Comparison of ENCODE assay signal across 30 cellular contexts in the genomic region with DNA sequence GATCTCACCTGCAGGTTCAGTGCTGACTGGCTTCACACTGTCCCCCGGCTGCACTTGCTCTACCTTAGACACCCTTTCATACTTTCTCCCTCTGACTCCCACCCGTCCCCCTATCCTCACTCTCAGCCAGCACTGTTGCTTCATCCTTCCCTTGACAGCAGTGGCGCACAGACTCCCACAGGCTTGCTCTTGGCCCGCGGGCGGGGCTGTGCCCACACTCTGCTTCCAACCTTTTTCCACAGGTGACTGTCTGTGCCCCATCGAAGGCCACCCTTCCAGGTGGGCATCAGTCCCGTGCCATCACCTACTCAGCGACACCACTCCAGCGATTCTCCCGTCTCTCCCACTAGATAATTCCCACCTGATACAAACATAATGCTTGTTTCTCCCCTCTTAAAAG. TPM values are rescaled to one million over a fixed set of nuclear protein-coding genes. Genes with fewer than 3 reads are reported as not detected.
DNase-seq lines count a peak whose midpoint lies in the region; ATAC-seq, FAIRE-seq and TF ChIP-seq lines count a peak whose summit lies in the region.
"Had no signal": no experiment of that assay in that cellular context is flagged by ENCODE, and none has a peak within 500 bp of the region (broad histone marks: within the 10 kb centered on the region; RNA-seq: fewer than 3 reads in every experiment).

No MANE protein-coding gene starts in this region.

- no peaks in the 10 kb centered on the region for H3F3A ChIP-seq in neural progenitor cell (ENCODE audit: low read depth)

- no peak overlapping the region for H3K27ac Mint-ChIP-seq in neural progenitor cell
- H3K27ac Mint-ChIP-seq: IgD-negative memory B cell had no signal

- CTCF ChIA-PET in H1 (lab: Charles Lee; ENCODE audit: partially characterized antibody): interaction anchor here (1.5 to 2.5 kb wide), 4 partner anchors 10 to 64 kb away, joined by 4 to 15 read pairs (median 6); no protein-coding TSS in a partner anchor

- H3K27ac ChIP-seq in H1 (ENCODE audit: low read depth, low read length) (no peak overlapping the region), neural progenitor cell (no peak overlapping the region)
- H3K27ac ChIP-seq: A549, lower lobe of right lung, RWPE1, skin epidermis, WERI-Rb-1 had no signal

- no peak overlapping the region for H3K14ac ChIP-seq in H1 (ENCODE audit: insufficient read length)

- H2BK20ac ChIP-seq in H1 (ENCODE audit: low read length): no peak overlapping the region

- peaks cover 0 to 3% (median 0%) of the 10 kb centered on the region in 4 experiments; a peak in 3 of 8 replicates for H3K36me3 ChIP-seq in H1 (ENCODE audit: control insufficient read depth in 2 of 4, insufficient read depth in 4 of 4, low read length in 3 of 4)
- no peaks in the 10 kb centered on the region for H3K36me3 ChIP-seq in neural progenitor cell
- H3K36me3 ChIP-seq: lower lobe of right lung had no signal

- no peak overlapping the region for H3K4ac ChIP-seq in H1 (replicated peaks; ENCODE audit: insufficient read length, low read depth, low read length)

- H3K4me3 ChIP-seq in H1 (ENCODE audit: extremely low read depth in 1 of 4, insufficient read depth in 2 of 4, low read depth in 3 of 4, low read length in 4 of 4) (no peak overlapping the region), neural progenitor cell (no peak overlapping the region)
- H3K4me3 ChIP-seq: A549, mucosa of descending colon had no signal

- H4K20me1 ChIP-seq in H1 (replicated peaks in 1 of 2; ENCODE audit: control insufficient read depth in 1 of 2, insufficient read depth in 2 of 2, low read length in 2 of 2): no peaks in the 10 kb centered on the region
- H4K20me1 ChIP-seq in neural progenitor cell (ENCODE audit: low read depth): no peaks in the 10 kb centered on the region

- 89% methylated on average over 11 of the region's 11 CpGs; no CpG with 5 or more reads in 1 of the 2 experiments for WGBS in H1 (ENCODE audit: extremely low coverage in 1 of 2, insufficient coverage in 1 of 2, insufficient read length in 1 of 2, insufficient replicate concordance in 2 of 2, low coverage in 1 of 2, low lambda C conversion rate in 2 of 2, missing lambda C conversion rate in 1 of 2), 2 experiments

- no peak for TF ChIP-seq RAD21 in H1 (IDR thresholded peaks at IDR 0.05 in 1 of 2, conservative IDR thresholded peaks at IDR 0.05 in 1 of 2; ENCODE audit: low read depth in 2 of 2, low read length in 2 of 2)

- H3K4me2 ChIP-seq in H1 (ENCODE audit: insufficient read depth in 1 of 2, low read depth in 2 of 2, low read length in 2 of 2) (peak overlapping the region in 1 of 2 experiments; percentile 61; a peak in 1 of 4 replicates), neural progenitor cell (no peak overlapping the region)

- peak; percentile 92 for FAIRE-seq in HTR-8/SVneo (lab: Jason Lieb, UNC)
- FAIRE-seq in H1 (lab: Jason Lieb, UNC): no peak
- FAIRE-seq: A549, H54, keratinocyte had no signal

- no peaks in the 10 kb centered on the region for H3K79me1 ChIP-seq in H1 (ENCODE audit: low read depth, low read length)

- no peak for TF ChIP-seq EP300 in H1 (IDR thresholded peaks at IDR 0.05; ENCODE audit: borderline replicate concordance in 1 of 2, low read depth in 2 of 2, low read length in 2 of 2)

- no peak overlapping the region for H3K56ac ChIP-seq in H1 (replicated peaks; ENCODE audit: insufficient read length, low read depth, low read length)

- H2BK5ac ChIP-seq in H1 (ENCODE audit: low read depth, low read length): no peak overlapping the region

- peak overlapping the region; percentile 25 for H3K4me3 Mint-ChIP-seq in activated T-cell treated with anti-CD3 and anti-CD28 coated beads, Interleukin-2, amount 50 U/mL, for 4 hours
- H3K4me3 Mint-ChIP-seq in neural progenitor cell: peak overlapping the region; percentile 49

- no peaks in the 10 kb centered on the region for H3K9me3 Mint-ChIP-seq in activated T-cell treated with anti-CD3 and anti-CD28 coated beads, Interleukin-2, amount 50 U/mL, for 4 hours
- no peaks in the 10 kb centered on the region for H3K9me3 Mint-ChIP-seq in neural progenitor cell
- H3K9me3 Mint-ChIP-seq: IgD-negative memory B cell had no signal

- no peak overlapping the region for H2AFZ ChIP-seq in H1 (ENCODE audit: low read length)
- H2AFZ ChIP-seq in neural progenitor cell (replicated peaks): no peak overlapping the region

- peaks cover 6% of the 10 kb centered on the region for H3K27me3 Mint-ChIP-seq in activated T-cell treated with anti-CD3 and anti-CD28 coated beads, Interleukin-2, amount 50 U/mL, for 4 hours (ENCODE audit: low read depth)
- peaks cover 13% of the 10 kb centered on the region for H3K27me3 Mint-ChIP-seq in neural progenitor cell (ENCODE audit: insufficient read depth, low read depth)
- H3K27me3 Mint-ChIP-seq: IgD-negative memory B cell had no signal

- no peak overlapping the region for H2BK120ac ChIP-seq in H1 (replicated peaks; ENCODE audit: low read depth, low read length)

- TF ChIP-seq CTCF in H1 (IDR thresholded peaks at IDR 0.05; ENCODE audit: control extremely low read depth in 1 of 3, insufficient read depth in 1 of 3, low read depth in 1 of 3, low read length in 3 of 3) (no peak), neural progenitor cell (IDR thresholded peaks at IDR 0.05) (no peak), omental fat pad (IDR thresholded peaks at IDR 0.05) (no peak)

- H3K79me2 ChIP-seq in H1 (ENCODE audit: control insufficient read depth in 1 of 2, insufficient read depth in 2 of 2, low read length in 2 of 2) (no peaks in the 10 kb centered on the region), neural progenitor cell (ENCODE audit: low read depth) (no peaks in the 10 kb centered on the region)

- H2BK12ac ChIP-seq in H1 (ENCODE audit: low read depth, low read length): no peak overlapping the region

- no peak for ATAC-seq in activated T-cell treated with anti-CD3 and anti-CD28 coated beads, Interleukin-2, amount 50 U/mL, for 4 hours
- ATAC-seq in omental fat pad (ENCODE audit: low FRiP score): no peak
- ATAC-seq: lower lobe of right lung, mucosa of descending colon had no signal

- no peak overlapping the region for H3K9ac ChIP-seq in H1 (replicated peaks in 1 of 4; ENCODE audit: extremely low read depth in 1 of 4, low read depth in 3 of 4, low read length in 3 of 4)
- H3K9ac ChIP-seq in neural progenitor cell: no peak overlapping the region

- POLR2A ChIA-PET in H1 (lab: Charles Lee; ENCODE audit: partially characterized antibody): interaction anchor here (1.3 to 3.6 kb wide), 5 partner anchors 11 to 21 kb away, joined by 4 to 16 read pairs (median 12); no protein-coding TSS in a partner anchor

- H4K8ac ChIP-seq in H1 (ENCODE audit: extremely low read depth, insufficient read depth, low read length): peak overlapping the region; percentile 89

- no peak overlapping the region for H4K91ac ChIP-seq in H1 (replicated peaks; ENCODE audit: insufficient read length, low read length)

- H3K27me3 ChIP-seq in H1 (replicated peaks in 1 of 4; ENCODE audit: control insufficient read depth in 3 of 4, extremely low read depth in 1 of 4, insufficient read depth in 3 of 4, low read length in 3 of 4) (0 out of 7 replicates have a peak, but pooled peaks cover 0 to 2% (median 0%) of the 10 kb centered on the region in 4 experiments), neural progenitor cell (peaks cover 26% of the 10 kb centered on the region)
- H3K27me3 ChIP-seq: dorsolateral prefrontal cortex had no signal

- DNase-seq in activated T-cell treated with anti-CD3 and anti-CD28 coated beads, Interleukin-2, amount 50 U/mL, for 4 hours: no peak
- DNase-seq in activated T-cell treated with anti-CD3 and anti-CD28 coated beads for 4 hours: no peak
- no peak for DNase-seq in HTR-8/SVneo (ENCODE audit: insufficient read length, low spot score)
- no peak for DNase-seq in H1 (ENCODE audit: low read depth in 1 of 2, low spot score in 2 of 2)
- no peak for DNase-seq in neural progenitor cell (ENCODE audit: low spot score)
- no peak for DNase-seq in NCI-H1092 (lab: John Stamatoyannopoulos, UW)
- DNase-seq in omental fat pad (ENCODE audit: low spot score): no peak
- DNase-seq in activated gamma-delta T cell (lab: John Stamatoyannopoulos, UW): no peak
- DNase-seq: activated CD4-positive, alpha-beta T cell treated with anti-CD3 and anti-CD28 coated beads, Interleukin-2, amount 50 U/mL, for 1 hour; cerebellar nuclear complex; COR-L47; DND-41; dorsolateral prefrontal cortex; lower lobe of right lung; mucosa of descending colon; NCI-H1417; NCI-H82; nucleus accumbens; stimulated activated CD4-positive, alpha-beta T cell treated with anti-CD3 and anti-CD28 coated beads, Interleukin-2, amount 100 ng/mL, for 24 hours; WERI-Rb-1 had no signal

- peak overlapping the region; percentile 72; the same call in 1 of the 2 replicates for H2BK15ac ChIP-seq in H1 (ENCODE audit: low read length)

- H3K4me1 ChIP-seq in H1 (replicated peaks in 1 of 4; ENCODE audit: control insufficient read depth in 3 of 4, insufficient read depth in 4 of 4, low read length in 3 of 4): no peaks in the 10 kb centered on the region
- no peaks in the 10 kb centered on the region for H3K4me1 ChIP-seq in neural progenitor cell
- H3K4me1 ChIP-seq: A549 had no signal

- peaks cover 2% of the 10 kb centered on the region; the same call in 1 of the 2 replicates for H3K23me2 ChIP-seq in H1 (ENCODE audit: low read depth, low read length)

- no peak overlapping the region for H3K18ac ChIP-seq in H1 (ENCODE audit: extremely low read depth, low read length)

- no peaks in the 10 kb centered on the region for H3K9me3 ChIP-seq in H1 (ENCODE audit: insufficient read depth in 2 of 2, low read depth in 1 of 2, low read length in 1 of 2)
- no peaks in the 10 kb centered on the region for H3K9me3 ChIP-seq in neural progenitor cell (ENCODE audit: low read depth)
- H3K9me3 ChIP-seq: A549, lower lobe of right lung, mucosa of descending colon had no signal

- no peaks in the 10 kb centered on the region for H3K36me3 Mint-ChIP-seq in activated T-cell treated with anti-CD3 and anti-CD28 coated beads, Interleukin-2, amount 50 U/mL, for 4 hours (ENCODE audit: insufficient read depth)
- H3K36me3 Mint-ChIP-seq in neural progenitor cell: no peaks in the 10 kb centered on the region
- H3K36me3 Mint-ChIP-seq: IgD-negative memory B cell had no signal

- H3K4me1 Mint-ChIP-seq in activated T-cell treated with anti-CD3 and anti-CD28 coated beads, Interleukin-2, amount 50 U/mL, for 4 hours (ENCODE audit: low read depth): peaks cover 6% of the 10 kb centered on the region
- H3K4me1 Mint-ChIP-seq in neural progenitor cell: peaks cover 6% of the 10 kb centered on the region

- H2AK5ac ChIP-seq in H1 (ENCODE audit: low read depth, low read length): no peak overlapping the region

- no peak for TF ChIP-seq POLR2A in H1 (IDR thresholded peaks at IDR 0.05; ENCODE audit: control extremely low read depth in 1 of 2, low read depth in 2 of 2, low read length in 2 of 2)

- H3K23ac ChIP-seq in H1 (ENCODE audit: insufficient read length): no peak overlapping the region

- H4K5ac ChIP-seq in H1 (ENCODE audit: insufficient read length, low read depth, low read length): no peak overlapping the region

RNA-seq across cellular contexts. Expression of a gene that starts 1.0 kb away (rescaled TPM):
- total RNA-seq in activated T-cell treated with anti-CD3 and anti-CD28 coated beads, Interleukin-2, amount 50 U/mL, for 4 hours: 10 to 100 TPM; 13.2 to 20.7 (median 17.3) TPM
- total RNA-seq in H1 (2021; fragmentation: NEBNext Ultra II Directional; extraction: Animal tissue kit (Norgen Biotek cat#: 25700)): 11.3 and 13.8 TPM in 2 replicates
- polyA plus RNA-seq in H1 (2011; rRNA removed): 9.4 and 9.8 TPM in 2 replicates
- polyA plus RNA-seq in H1 (2011; cell fraction: cytosol; rRNA removed): 13.9 TPM
- polyA plus RNA-seq in H1 (2011; cell fraction: nucleus; rRNA removed): 45.2 TPM
- polyA plus RNA-seq in H1 (2012, experiment 1 of 2): 9.3 to 19.0 TPM (median 15.0 TPM) in 4 replicates
- polyA plus RNA-seq in H1 (2012, experiment 2 of 2): 5.9 TPM
- 6.5 TPM for polyA plus RNA-seq in H1 (2013, experiment 1 of 2)
- 5.4 TPM for polyA plus RNA-seq in H1 (2013, experiment 2 of 2)
- 21.4 and 21.5 TPM in 2 replicates for polyA minus RNA-seq in H1 (2011; rRNA and poly(A)+ RNA removed)
- polyA minus RNA-seq in H1 (2011; cell fraction: cytosol; rRNA and poly(A)+ RNA removed): 7.9 TPM
- polyA minus RNA-seq in H1 (2011; cell fraction: nucleus; rRNA and poly(A)+ RNA removed): 25.7 TPM
- 6.4 and 15.1 TPM in 2 replicates for total RNA-seq in neural progenitor cell (ENCODE audit: low replicate concordance)
- 1 to 10 TPM; 1.3 to 5.2 (median 1.5) TPM for total RNA-seq in omental fat pad
- total RNA-seq: M059J had no signal

RNA-seq across cellular contexts. Expression of a gene that starts 31.3 kb away (rescaled TPM):
- under 1 TPM; 0.18 to 0.38 (median 0.18) TPM for total RNA-seq in activated T-cell treated with anti-CD3 and anti-CD28 coated beads, Interleukin-2, amount 50 U/mL, for 4 hours
- total RNA-seq in H1 (2021; fragmentation: NEBNext Ultra II Directional; extraction: Animal tissue kit (Norgen Biotek cat#: 25700)): 3.9 and 4.1 TPM in 2 replicates
- 2.1 and 2.8 TPM in 2 replicates for polyA plus RNA-seq in H1 (2011; rRNA removed)
- polyA plus RNA-seq in H1 (2011; cell fraction: cytosol; rRNA removed): 2.3 TPM
- polyA plus RNA-seq in H1 (2011; cell fraction: nucleus; rRNA removed): 4.3 TPM
- 2.1 to 3.3 TPM (median 2.9 TPM) in 4 replicates for polyA plus RNA-seq in H1 (2012, experiment 1 of 2)
- 2.8 TPM for polyA plus RNA-seq in H1 (2012, experiment 2 of 2)
- 2.9 TPM for polyA plus RNA-seq in H1 (2013, experiment 1 of 2)
- polyA plus RNA-seq in H1 (2013, experiment 2 of 2): 3.1 TPM
- 1.2 and 1.7 TPM in 2 replicates for polyA minus RNA-seq in H1 (2011; rRNA and poly(A)+ RNA removed)
- polyA minus RNA-seq in H1 (2011; cell fraction: cytosol; rRNA and poly(A)+ RNA removed): 4.0 TPM
- 8.7 TPM for polyA minus RNA-seq in H1 (2011; cell fraction: nucleus; rRNA and poly(A)+ RNA removed)
- total RNA-seq in neural progenitor cell (ENCODE audit: low replicate concordance) (1.0 and 2.1 TPM in 2 replicates), omental fat pad (10 to 100 TPM in 1 of 4 donors, 1 to 10 TPM in 3; 3.2 to 28.4 (median 7.1) TPM)
- polyA plus RNA-seq: IgD-negative memory B cell had no signal

RNA-seq across cellular contexts. Expression of a gene that starts 42.3 kb away (rescaled TPM):
- total RNA-seq in activated T-cell treated with anti-CD3 and anti-CD28 coated beads, Interleukin-2, amount 50 U/mL, for 4 hours: 100 to 1,000 TPM; 104 to 107 (median 106) TPM
- total RNA-seq in H1 (2021; fragmentation: NEBNext Ultra II Directional; extraction: Animal tissue kit (Norgen Biotek cat#: 25700)): 111 and 117 TPM in 2 replicates
- polyA plus RNA-seq in H1 (2011; rRNA removed): 96.5 and 120 TPM in 2 replicates
- polyA plus RNA-seq in H1 (2011; cell fraction: cytosol; rRNA removed): 151 TPM
- 173 TPM for polyA plus RNA-seq in H1 (2011; cell fraction: nucleus; rRNA removed)
- polyA plus RNA-seq in H1 (2012, experiment 1 of 2): 81.2 to 99.3 TPM (median 96.1 TPM) in 4 replicates
- polyA plus RNA-seq in H1 (2012, experiment 2 of 2): 66.6 TPM
- polyA plus RNA-seq in H1 (2013, experiment 1 of 2): 49.9 TPM
- 48.6 TPM for polyA plus RNA-seq in H1 (2013, experiment 2 of 2)
- 159 and 173 TPM in 2 replicates for polyA minus RNA-seq in H1 (2011; rRNA and poly(A)+ RNA removed)
- polyA minus RNA-seq in H1 (2011; cell fraction: cytosol; rRNA and poly(A)+ RNA removed): 73.1 TPM
- 68.7 TPM for polyA minus RNA-seq in H1 (2011; cell fraction: nucleus; rRNA and poly(A)+ RNA removed)
- 52.2 and 60.7 TPM in 2 replicates for total RNA-seq in neural progenitor cell (ENCODE audit: low replicate concordance)
- 100 to 1,000 TPM; 102 to 144 (median 114) TPM for total RNA-seq in omental fat pad

RNA-seq across cellular contexts. Expression of a gene that starts 48.1 kb away (rescaled TPM):
- under 1 TPM in 2 of 3 donors, not detected in 1; 0.13 to 0.35 TPM for total RNA-seq in activated T-cell treated with anti-CD3 and anti-CD28 coated beads, Interleukin-2, amount 50 U/mL, for 4 hours
- total RNA-seq in H1 (2021; fragmentation: NEBNext Ultra II Directional; extraction: Animal tissue kit (Norgen Biotek cat#: 25700)): not detected in 2 replicates
- polyA plus RNA-seq in H1 (2011; rRNA removed): 0.03 and 0.08 TPM in 2 replicates
- polyA plus RNA-seq in H1 (2011; cell fraction: cytosol; rRNA removed): 0.05 TPM
- polyA plus RNA-seq in H1 (2011; cell fraction: nucleus; rRNA removed): 0.19 TPM
- polyA plus RNA-seq in H1 (2012, experiment 1 of 2): 0.08 to 0.29 TPM (median 0.16 TPM) in 4 replicates
- polyA plus RNA-seq in H1 (2012, experiment 2 of 2): not detected
- polyA plus RNA-seq in H1 (2013, experiment 1 of 2): 0.02 TPM
- 0.04 TPM for polyA plus RNA-seq in H1 (2013, experiment 2 of 2)
- polyA minus RNA-seq in H1 (2011; rRNA and poly(A)+ RNA removed): 0.05 and 0.13 TPM in 2 replicates
- polyA minus RNA-seq in H1 (2011; cell fraction: cytosol; rRNA and poly(A)+ RNA removed): not detected
- 0.10 TPM for polyA minus RNA-seq in H1 (2011; cell fraction: nucleus; rRNA and poly(A)+ RNA removed)
- total RNA-seq in neural progenitor cell (ENCODE audit: low replicate concordance) (not detected in 2 replicates), omental fat pad (not detected)
- total RNA-seq: endothelial cell of umbilical vein; M059J; T-helper 2 cell treated with Interferon-gamma antibody and Interleukin-4, amounts not matched to agents 100 ng/mL and 5 ng/mL, for 36 hours; urinary bladder had no signal
- polyA plus RNA-seq: A549, IgD-negative memory B cell, keratinocyte, urinary bladder had no signal
